23 cellular contexts compared by ENCODE assay signal in genomic region chr15:61685513-61685912, GRCh38.
"Had no signal": no experiment of that assay in that cellular context is flagged by ENCODE, and none has a peak within 500 bp of the region (broad histone marks: within the 10 kb centered on the region; RNA-seq: fewer than 3 reads in every experiment).

No MANE protein-coding gene starts in this region.

- H3K4me1 ChIP-seq: Peyer's patch had no signal

- H3K27me3 ChIP-seq: Peyer's patch had no signal

- H3K27ac ChIP-seq: Peyer's patch, RWPE1 had no signal

- H3K4me3 ChIP-seq: Peyer's patch had no signal

- H3K9me3 ChIP-seq: Peyer's patch had no signal

- H3K36me3 ChIP-seq: Peyer's patch had no signal

- ATAC-seq: activated T-helper 17 cell treated with anti-CD3 and anti-CD28 coated beads, Interleukin-2, amount 50 U/mL, for 72 hours; T-helper 17 cell had no signal

- DNase-seq: activated B cell treated with CpG ODN at 0.5 μM for 24 hours; activated CD4-positive, alpha-beta memory T cell treated with anti-CD3 and anti-CD28 coated beads, Interleukin-2, amount 10 ng/mL, durations not matched to agents 7 days and 5 days; activated CD4-positive, alpha-beta T cell treated with anti-CD3 and anti-CD28 coated beads for 1 hour; activated CD4-positive, alpha-beta T cell treated with anti-CD3 and anti-CD28 coated beads, Interleukin-2, amount 50 U/mL, for 1 hour; activated gamma-delta T cell treated with Interleukin-2 at 50 U/mL for 16 hours; activated naive CD4-positive, alpha-beta T cell treated with anti-CD3 and anti-CD28 coated beads, Interleukin-2, amount 10 ng/mL, durations not matched to agents 7 days and 5 days; activated naive CD8-positive, alpha-beta T cell treated with anti-CD3 and anti-CD28 coated beads for 36 hours; activated T-cell treated with anti-CD3 and anti-CD28 coated beads for 4 hours; activated T-cell treated with anti-CD3 and anti-CD28 coated beads, Interleukin-2, amount 50 U/mL, for 48 hours; anterior cingulate cortex; caudate nucleus; KG1; NCI-H1048; NCI-H1694 treated with DMSO at 0.1 percent for 48 hours; NCI-H2029 treated with DMSO at 0.1 percent for 48 hours; NCI-H510A treated with DMSO at 0.1 percent for 48 hours; NCI-H69; Peyer's patch; SIG-M5; T-helper 17 cell; T-helper 9 cell had no signal
